ENCODE assay signal across 7 cellular contexts in genomic region chr2:36006444-36006843, GRCh38.
"Had no signal": no experiment of that assay in that cellular context is flagged by ENCODE, and none has a peak within 500 bp of the region (broad histone marks: within the 10 kb centered on the region; RNA-seq: fewer than 3 reads in every experiment).

No MANE protein-coding gene starts in this region.

- ATAC-seq: K562 had no signal

- H3K9me3 ChIP-seq: HAP-1 had no signal

- H2AFZ ChIP-seq: GM23248 had no signal

- H3K4me1 ChIP-seq: HAP-1 had no signal

- H3K4me3 ChIP-seq: GM23248, HAP-1, K562 had no signal

- H3K27ac ChIP-seq: GM23248, HL-60 had no signal

- H3K36me3 ChIP-seq: HAP-1 had no signal

- DNase-seq: GM23248, H7, IMR-90, KG1 had no signal

- H3K9ac ChIP-seq: GM23248 had no signal
